Comparison of ENCODE assay signal across 1 cellular context in genomic region chr9:2570615-2571479, GRCh38.
A peak's percentile ranks its signal among the peaks of the same experiment; 100 is the strongest.
TF ChIP-seq lines count a peak whose summit lies in the region.

No MANE protein-coding gene starts in this region.

TF ChIP-seq in HEK293, 187 proteins besides CTCF, POLR2A, EP300 and RAD21 (continued from another document and continues in another):
- TF ChIP-seq TSHZ1 (tag by site-specific recombination; IDR thresholded peaks at IDR 0.05; ENCODE audit: borderline replicate concordance) (peak; percentile 61; the same call in 1 of the 2 replicates), ZNF169 (tag by site-specific recombination; IDR thresholded peaks at IDR 0.05) (no peak), YY1 (tag by site-specific recombination; IDR thresholded peaks at IDR 0.05) (no peak), ZNF555 (tag by site-specific recombination; conservative IDR thresholded peaks at IDR 0.05) (no peak), ZFP3 (tag by site-specific recombination; IDR thresholded peaks at IDR 0.05; ENCODE audit: low read depth) (no peak), ZNF501 (tag by site-specific recombination; IDR thresholded peaks at IDR 0.05) (peak; percentile 69; the same call in 1 of the 2 replicates), ZNF585B (tag by site-specific recombination; IDR thresholded peaks at IDR 0.05) (no peak), PRDM10 (tag by site-specific recombination; IDR thresholded peaks at IDR 0.05) (peak; percentile 82), ZNF624 (tag by site-specific recombination; IDR thresholded peaks at IDR 0.05) (no peak), SCRT2 (tag by site-specific recombination; IDR thresholded peaks at IDR 0.05) (peak; percentile 73), KLF17 (tag by site-specific recombination; IDR thresholded peaks at IDR 0.05) (no peak), ZNF776 (tag by site-specific recombination; IDR thresholded peaks at IDR 0.05; ENCODE audit: borderline replicate concordance) (no peak), GLIS1 (tag by site-specific recombination; IDR thresholded peaks at IDR 0.05) (peak; percentile 89), MZF1 (tag by site-specific recombination; IDR thresholded peaks at IDR 0.05; ENCODE audit: borderline replicate concordance) (peak; percentile 90), ZNF600 (tag by site-specific recombination; IDR thresholded peaks at IDR 0.05) (0 out of 2 replicates have a peak, but pooled peaks have one; percentile 49), WT1 (tag by site-specific recombination; IDR thresholded peaks at IDR 0.05) (peak; percentile 87), ZNF473 (tag by site-specific recombination; IDR thresholded peaks at IDR 0.05) (no peak), ZIC2 (tag by site-specific recombination; IDR thresholded peaks at IDR 0.05) (peak; percentile 77), ZNF366 (tag by site-specific recombination; conservative IDR thresholded peaks at IDR 0.05) (peak; percentile 90), GLIS2 (tag by site-specific recombination; IDR thresholded peaks at IDR 0.05) (peak; percentile 59), OSR2 (tag by site-specific recombination; IDR thresholded peaks at IDR 0.05) (peak; percentile 97), ZNF157 (tag by site-specific recombination; IDR thresholded peaks at IDR 0.05) (no peak), ZNF114 (tag by site-specific recombination; IDR thresholded peaks at IDR 0.05) (no peak), ZNF26 (tag by site-specific recombination; IDR thresholded peaks at IDR 0.05) (no peak), ZFHX2 (tag by site-specific recombination; conservative IDR thresholded peaks at IDR 0.05) (no peak), ELK4 (IDR thresholded peaks at IDR 0.05; ENCODE audit: borderline replicate concordance, low read depth, low read length) (no peak), ZBTB17 (tag by site-specific recombination; IDR thresholded peaks at IDR 0.05) (peak; percentile 68), ZNF121 (tag by site-specific recombination; IDR thresholded peaks at IDR 0.05) (no peak), ZNF660 (tag by site-specific recombination; IDR thresholded peaks at IDR 0.05) (peak; percentile 82), ZNF518A (tag by site-specific recombination; conservative IDR thresholded peaks at IDR 0.05; ENCODE audit: low read depth) (0 out of 2 replicates have a peak, but pooled peaks have one; percentile 39), ZNF48 (tag by site-specific recombination; IDR thresholded peaks at IDR 0.05) (no peak), ZNF561 (tag by site-specific recombination; IDR thresholded peaks at IDR 0.05; ENCODE audit: borderline replicate concordance) (peak; percentile 47; the same call in 1 of the 2 replicates), ZNF146 (tag by site-specific recombination; IDR thresholded peaks at IDR 0.05) (no peak), PBX3 (CRISPR knock-in tag; IDR thresholded peaks at IDR 0.05) (no peak), SALL2 (tag by site-specific recombination; IDR thresholded peaks at IDR 0.05; ENCODE audit: borderline replicate concordance) (no peak), ZNF580 (tag by site-specific recombination; IDR thresholded peaks at IDR 0.05) (no peak; the same call in none of the 2 replicates)
- TF ChIP-seq, protein P1, sequence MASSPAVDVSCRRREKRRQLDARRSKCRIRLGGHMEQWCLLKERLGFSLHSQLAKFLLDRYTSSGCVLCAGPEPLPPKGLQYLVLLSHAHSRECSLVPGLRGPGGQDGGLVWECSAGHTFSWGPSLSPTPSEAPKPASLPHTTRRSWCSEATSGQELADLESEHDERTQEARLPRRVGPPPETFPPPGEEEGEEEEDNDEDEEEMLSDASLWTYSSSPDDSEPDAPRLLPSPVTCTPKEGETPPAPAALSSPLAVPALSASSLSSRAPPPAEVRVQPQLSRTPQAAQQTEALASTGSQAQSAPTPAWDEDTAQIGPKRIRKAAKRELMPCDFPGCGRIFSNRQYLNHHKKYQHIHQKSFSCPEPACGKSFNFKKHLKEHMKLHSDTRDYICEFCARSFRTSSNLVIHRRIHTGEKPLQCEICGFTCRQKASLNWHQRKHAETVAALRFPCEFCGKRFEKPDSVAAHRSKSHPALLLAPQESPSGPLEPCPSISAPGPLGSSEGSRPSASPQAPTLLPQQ (tag by site-specific recombination; IDR thresholded peaks at IDR 0.05) = peak; percentile 83
- TF ChIP-seq, protein P2, sequence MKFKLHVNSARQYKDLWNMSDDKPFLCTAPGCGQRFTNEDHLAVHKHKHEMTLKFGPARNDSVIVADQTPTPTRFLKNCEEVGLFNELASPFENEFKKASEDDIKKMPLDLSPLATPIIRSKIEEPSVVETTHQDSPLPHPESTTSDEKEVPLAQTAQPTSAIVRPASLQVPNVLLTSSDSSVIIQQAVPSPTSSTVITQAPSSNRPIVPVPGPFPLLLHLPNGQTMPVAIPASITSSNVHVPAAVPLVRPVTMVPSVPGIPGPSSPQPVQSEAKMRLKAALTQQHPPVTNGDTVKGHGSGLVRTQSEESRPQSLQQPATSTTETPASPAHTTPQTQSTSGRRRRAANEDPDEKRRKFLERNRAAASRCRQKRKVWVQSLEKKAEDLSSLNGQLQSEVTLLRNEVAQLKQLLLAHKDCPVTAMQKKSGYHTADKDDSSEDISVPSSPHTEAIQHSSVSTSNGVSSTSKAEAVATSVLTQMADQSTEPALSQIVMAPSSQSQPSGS (tag by site-specific recombination; IDR thresholded peaks at IDR 0.05; ENCODE audit: low read depth) = 0 out of 2 replicates have a peak, but pooled peaks have one; percentile 39
